Comparison of ENCODE assay signal across 22 cellular contexts in the genomic region with DNA sequence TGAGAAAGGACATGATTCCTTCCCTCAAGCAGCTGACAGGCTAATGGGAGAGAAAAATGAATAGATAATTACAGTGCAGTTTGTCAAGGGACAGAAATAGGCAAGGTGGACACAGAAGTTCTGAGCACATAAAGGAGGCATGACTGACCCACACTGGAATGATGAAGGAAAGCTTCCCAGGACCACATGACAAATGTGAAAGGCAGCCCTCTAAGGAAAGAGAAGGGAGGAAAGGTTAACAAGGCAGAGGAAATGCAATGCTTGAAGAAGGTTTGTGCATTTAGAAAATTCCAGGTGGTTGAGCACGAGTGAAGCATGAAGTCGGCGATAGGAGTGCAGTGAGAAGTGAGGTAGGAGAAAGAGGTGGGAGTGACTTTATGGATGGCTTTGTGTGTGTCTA. TPM values are rescaled to one million over a fixed set of nuclear protein-coding genes. Genes with fewer than 3 reads are reported as not detected.
"Had no signal": no experiment of that assay in that cellular context is flagged by ENCODE, and none has a peak within 500 bp of the region (broad histone marks: within the 10 kb centered on the region; RNA-seq: fewer than 3 reads in every experiment).

No MANE protein-coding gene starts in this region.

- H3K9ac ChIP-seq: parathyroid adenoma had no signal

- H2AFZ ChIP-seq: parathyroid adenoma had no signal

- H3K9me3 Mint-ChIP-seq: activated B cell treated with CpG ODN at 0.5 μM for 24 hours; activated CD4-positive, alpha-beta T cell treated with anti-CD3 and anti-CD28 coated beads, Interleukin-2, amount 10 ng/mL, durations not matched to agents 24 days and 14 days; activated naive CD4-positive, alpha-beta T cell treated with anti-CD3 and anti-CD28 coated beads, Interleukin-2, amount 50 U/mL, for 72 hours; activated T-cell treated with anti-CD3 and anti-CD28 coated beads, Interleukin-2, amount 50 U/mL, for 72 hours; natural killer cell; stimulated activated naive CD8-positive, alpha-beta T cell treated with anti-CD3 and anti-CD28 coated beads, Interleukin-15, Interleukin-2, amounts not matched to agents 100 ng/mL and 50 ng/mL, for 24 hours; T-helper 2 cell treated with Interferon-gamma antibody and Interleukin-4, amounts not matched to agents 5 μg/mL and 100 μg/mL, for 36 hours had no signal

- H3K4me3 Mint-ChIP-seq: activated B cell treated with CpG ODN at 0.5 μM for 24 hours; activated CD4-positive, alpha-beta T cell treated with anti-CD3 and anti-CD28 coated beads, Interleukin-2, amount 10 ng/mL, durations not matched to agents 24 days and 14 days; activated CD8-positive, alpha-beta T cell treated with anti-CD3 and anti-CD28 coated beads, Interleukin-2, amount 10 ng/mL, durations not matched to agents 7 days and 5 days; activated T-cell treated with anti-CD3 and anti-CD28 coated beads, Interleukin-2, amount 50 U/mL, for 72 hours; natural killer cell; stimulated activated naive CD8-positive, alpha-beta T cell treated with anti-CD3 and anti-CD28 coated beads, Interleukin-15, Interleukin-2, amounts not matched to agents 100 ng/mL and 50 ng/mL, for 24 hours; T-helper 2 cell treated with Interferon-gamma antibody and Interleukin-4, amounts not matched to agents 5 μg/mL and 100 μg/mL, for 36 hours had no signal

- H3K27me3 Mint-ChIP-seq: activated CD4-positive, alpha-beta T cell treated with anti-CD3 and anti-CD28 coated beads, Interleukin-2, amount 10 ng/mL, durations not matched to agents 24 days and 14 days; stimulated activated naive CD8-positive, alpha-beta T cell treated with anti-CD3 and anti-CD28 coated beads, Interleukin-15, Interleukin-2, amounts not matched to agents 100 ng/mL and 50 ng/mL, for 24 hours had no signal

- H3K4me1 Mint-ChIP-seq: natural killer cell had no signal

- H3K36me3 ChIP-seq: brain microvascular endothelial cell, gastrocnemius medialis, heart right ventricle, left lung, neutrophil had no signal

- H3K27me3 ChIP-seq: brain microvascular endothelial cell, gastrocnemius medialis, heart right ventricle, left lung, testis had no signal

- H3K27ac Mint-ChIP-seq: activated B cell treated with CpG ODN at 0.5 μM for 24 hours; activated CD4-positive, alpha-beta T cell treated with anti-CD3 and anti-CD28 coated beads, Interleukin-2, amount 10 ng/mL, durations not matched to agents 24 days and 14 days; activated CD8-positive, alpha-beta T cell treated with anti-CD3 and anti-CD28 coated beads, Interleukin-2, amount 10 ng/mL, durations not matched to agents 7 days and 5 days; activated naive CD4-positive, alpha-beta T cell treated with anti-CD3 and anti-CD28 coated beads, Interleukin-2, amount 50 U/mL, for 72 hours; activated T-cell treated with anti-CD3 and anti-CD28 coated beads, Interleukin-2, amount 50 U/mL, for 72 hours; natural killer cell; stimulated activated naive CD8-positive, alpha-beta T cell treated with anti-CD3 and anti-CD28 coated beads, Interleukin-15, Interleukin-2, amounts not matched to agents 100 ng/mL and 50 ng/mL, for 24 hours; T-helper 2 cell treated with Interferon-gamma antibody and Interleukin-4, amounts not matched to agents 5 μg/mL and 100 μg/mL, for 36 hours had no signal

- H3K27ac ChIP-seq: brain microvascular endothelial cell, gastrocnemius medialis, heart right ventricle, left lung, neutrophil, parathyroid adenoma, skin epidermis, testis had no signal

- H3K79me2 ChIP-seq: parathyroid adenoma had no signal

- H3K36me3 Mint-ChIP-seq: activated naive CD4-positive, alpha-beta T cell treated with anti-CD3 and anti-CD28 coated beads, Interleukin-2, amount 50 U/mL, for 72 hours; natural killer cell had no signal

- H3K4me3 ChIP-seq: gastrocnemius medialis, heart right ventricle, left lung, skin epidermis, testis had no signal

- H3K4me1 ChIP-seq: parathyroid adenoma, testis had no signal

- H3K9me3 ChIP-seq: gastrocnemius medialis, heart right ventricle, left lung, neutrophil, testis had no signal

- DNase-seq: activated B cell treated with CpG ODN at 0.5 μM for 24 hours; activated CD4-positive, alpha-beta T cell treated with anti-CD3 and anti-CD28 coated beads, Interleukin-2, amount 10 ng/mL, durations not matched to agents 24 days and 14 days; activated CD8-positive, alpha-beta memory T cell treated with anti-CD3 and anti-CD28 coated beads, Interleukin-2, amount 50 U/mL, for 4 hours; activated CD8-positive, alpha-beta T cell treated with anti-CD3 and anti-CD28 coated beads, Interleukin-2, amount 10 ng/mL, durations not matched to agents 7 days and 5 days; activated gamma-delta T cell; activated T-cell treated with anti-CD3 and anti-CD28 coated beads, Interleukin-2, amount 50 U/mL, for 72 hours; amniotic stem cell; brain microvascular endothelial cell; effector memory CD4-positive, alpha-beta T cell; gastrocnemius medialis; heart right ventricle; left lung; natural killer cell; retina; stimulated activated CD4-positive, alpha-beta T cell treated with anti-CD3 and anti-CD28 coated beads, Interleukin-4, amount 100 ng/mL, for 24 hours; testis had no signal

RNA-seq across cellular contexts. Expression of gene LAMC2, which starts 37.4 kb away (rescaled TPM):
- total RNA-seq: activated B cell treated with CpG ODN at 0.5 μM for 24 hours; activated CD8-positive, alpha-beta T cell treated with anti-CD3 and anti-CD28 coated beads, Interleukin-2, amount 10 ng/mL, durations not matched to agents 7 days and 5 days; activated naive CD4-positive, alpha-beta T cell treated with anti-CD3 and anti-CD28 coated beads, Interleukin-2, amount 50 U/mL, for 72 hours; natural killer cell had no signal
